14 cellular contexts compared by ENCODE assay signal in the genomic region with DNA sequence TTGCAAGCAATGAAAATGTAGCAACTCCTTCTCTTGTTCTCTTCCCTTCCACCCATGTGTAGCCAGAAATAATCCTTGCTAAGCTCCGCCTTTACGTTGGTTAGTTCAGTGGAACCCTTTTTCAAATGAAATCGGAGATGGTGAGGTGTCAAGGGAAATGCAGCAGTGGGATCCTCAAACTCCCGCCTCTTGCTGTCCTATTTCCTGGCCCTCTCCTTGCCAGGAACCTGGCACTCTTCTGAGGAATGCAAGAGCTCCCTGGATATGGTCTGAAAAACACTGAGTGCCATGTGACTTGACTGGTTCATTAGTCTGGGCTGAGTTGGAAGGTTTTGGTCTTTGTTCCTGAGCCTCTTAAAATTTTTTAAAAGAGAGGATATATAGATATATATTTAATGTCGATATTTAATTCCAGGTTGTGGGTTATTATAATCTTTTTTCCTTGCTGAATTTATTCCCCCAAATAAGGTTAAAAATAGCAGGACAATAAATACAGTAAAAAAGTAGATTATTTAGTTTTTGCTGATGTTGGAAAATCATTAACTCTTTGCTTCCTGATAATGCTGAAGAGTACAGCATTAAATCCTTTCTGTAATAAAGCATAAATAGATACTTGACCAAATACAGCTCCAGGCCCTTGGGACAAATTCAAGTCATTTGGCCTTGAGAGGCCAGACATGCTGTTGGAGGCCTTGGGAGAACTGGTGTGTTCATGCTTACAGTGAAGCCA.
A peak's percentile ranks its signal among the peaks of the same experiment; 100 is the strongest.
DNase-seq lines count a peak whose midpoint lies in the region.
"Had no signal": no experiment of that assay in that cellular context is flagged by ENCODE, and none has a peak within 500 bp of the region (broad histone marks: within the 10 kb centered on the region; RNA-seq: fewer than 3 reads in every experiment).

No MANE protein-coding gene starts in this region.

- peak; percentile 40 for DNase-seq in Ammon's horn (ENCODE audit: low spot score)
- peak; percentile 63 for DNase-seq in NCI-H446 treated with DMSO at 0.1 percent for 48 hours (lab: John Stamatoyannopoulos, UW)
- peak; percentile 24 for DNase-seq in glomerular visceral epithelial cell (ENCODE audit: extremely low spot score)
- peak; percentile 25 for DNase-seq in pons (ENCODE audit: low spot score)
- DNase-seq in CD1c-positive myeloid dendritic cell (ENCODE audit: extremely low spot score): no peak
- DNase-seq in DMS79 (lab: John Stamatoyannopoulos, UW): no peak
- DNase-seq in A172 (ENCODE audit: low spot score): no peak
- DNase-seq in stimulated activated CD8-positive, alpha-beta memory T cell treated with anti-CD3 and anti-CD28 coated beads, Interleukin-4, amount 100 ng/mL, for 48 hours: no peak
- DNase-seq: activated CD4-positive, alpha-beta T cell treated with anti-CD3 and anti-CD28 coated beads, Interleukin-2, amount 50 U/mL, for 1 hour; cortex of kidney; mammary epithelial cell; NCI-H1436 treated with DMSO at 0.1 percent for 48 hours; testis; WERI-Rb-1 had no signal

Comparison
In these comparisons a context has a peak if more than half of its experiments do, and no peak if none do; other contexts are left out.
1. DNase-seq: peak in Ammon's horn (single experiment), NCI-H446 treated with DMSO at 0.1 percent for 48 hours (single experiment), glomerular visceral epithelial cell (single experiment) and pons (single experiment); none in CD1c-positive myeloid dendritic cell (single experiment), DMS79 (single experiment), A172 (single experiment) and stimulated activated CD8-positive, alpha-beta memory T cell treated with anti-CD3 and anti-CD28 coated beads, Interleukin-4, amount 100 ng/mL, for 48 hours (single experiment).